In genomic region chr5:159826351-159827222, GRCh38 we compare ENCODE assay signal across 10 cellular contexts.
DNase-seq lines count a peak whose midpoint lies in the region; ATAC-seq lines count a peak whose summit lies in the region.
"Had no signal": no experiment of that assay in that cellular context is flagged by ENCODE, and none has a peak within 500 bp of the region (broad histone marks: within the 10 kb centered on the region; RNA-seq: fewer than 3 reads in every experiment).

No MANE protein-coding gene starts in this region.

- H3K9me3 Mint-ChIP-seq in CD8-positive, alpha-beta memory T cell: no peaks in the 10 kb centered on the region
- H3K9me3 Mint-ChIP-seq: central memory CD8-positive, alpha-beta T cell had no signal

- CTCF ChIA-PET in CD8-positive, alpha-beta memory T cell (lab: Charles Lee): no interaction called here

- peaks cover 1% of the 10 kb centered on the region for H3K79me1 ChIP-seq in trophoblast cell (ENCODE audit: low read length)

- no peak overlapping the region for H3K4me2 ChIP-seq in trophoblast cell (ENCODE audit: low read length)

- no peaks in the 10 kb centered on the region for H3K27me3 ChIP-seq in trophoblast cell (ENCODE audit: insufficient read depth, low read length)
- no peaks in the 10 kb centered on the region for H3K27me3 ChIP-seq in CD8-positive, alpha-beta memory T cell (ENCODE audit: insufficient read depth, low read length, poor library complexity, severe bottlenecking)

- no peak overlapping the region for H2BK5ac ChIP-seq in trophoblast cell (ENCODE audit: low read depth, low read length, poor library complexity)

- POLR2A ChIA-PET in CD8-positive, alpha-beta memory T cell (lab: Charles Lee): no interaction called here

- no peak overlapping the region for H3K4ac ChIP-seq in trophoblast cell (ENCODE audit: low read depth, low read length)

- H3K36me3 Mint-ChIP-seq in CD8-positive, alpha-beta memory T cell: no peaks in the 10 kb centered on the region
- H3K36me3 Mint-ChIP-seq in T-helper 17 cell (ENCODE audit: low read depth): no peaks in the 10 kb centered on the region

- ATAC-seq in GM21447 (IDR thresholded peaks at IDR 0.05; ENCODE audit: unreplicated experiment) (peak; percentile 98), HG03521 (IDR thresholded peaks at IDR 0.05; ENCODE audit: unreplicated experiment) (peak; percentile 85), T-helper 17 cell (no peak)

- H3K27ac ChIP-seq in trophoblast cell (ENCODE audit: low read depth, low read length): no peak overlapping the region
- H3K27ac ChIP-seq in CD8-positive, alpha-beta memory T cell (ENCODE audit: low read depth, low read length): no peak overlapping the region
- H3K27ac ChIP-seq: HL-60 had no signal

- no peak overlapping the region for H2BK12ac ChIP-seq in trophoblast cell (ENCODE audit: low read length)

- H4K8ac ChIP-seq in trophoblast cell (ENCODE audit: low read depth, low read length): no peak overlapping the region

- no peak overlapping the region for H2BK120ac ChIP-seq in trophoblast cell (ENCODE audit: insufficient read depth, low read length, poor library complexity)

- H3K14ac ChIP-seq in trophoblast cell (ENCODE audit: low read length): no peak overlapping the region

- no peak overlapping the region for H4K12ac ChIP-seq in trophoblast cell (ENCODE audit: low read depth, low read length)

- H4K91ac ChIP-seq in trophoblast cell (ENCODE audit: low read depth, low read length): no peak overlapping the region

- H3K4me3 Mint-ChIP-seq in CD8-positive, alpha-beta memory T cell: no peak overlapping the region
- no peak overlapping the region for H3K4me3 Mint-ChIP-seq in T-helper 17 cell
- H3K4me3 Mint-ChIP-seq: central memory CD8-positive, alpha-beta T cell had no signal

- H3K9me3 ChIP-seq in trophoblast cell (ENCODE audit: insufficient read depth, low read depth, low read length) (no peaks in the 10 kb centered on the region), T-helper 17 cell (ENCODE audit: control insufficient read depth, low read length, poor library complexity, severe bottlenecking) (no peaks in the 10 kb centered on the region)
- no peaks in the 10 kb centered on the region for H3K9me3 ChIP-seq in CD8-positive, alpha-beta memory T cell (ENCODE audit: low read length)

- H3K18ac ChIP-seq in trophoblast cell (ENCODE audit: low read length): no peak overlapping the region

- H3K23ac ChIP-seq in trophoblast cell (ENCODE audit: low read length): no peak overlapping the region

- H2AK5ac ChIP-seq in trophoblast cell (ENCODE audit: low read length): peak overlapping the region; percentile 29

- peaks cover 6 to 10% of the 10 kb centered on the region in 2 experiments for H3K4me1 ChIP-seq in trophoblast cell (ENCODE audit: control insufficient read depth in 1 of 2, insufficient read depth in 2 of 2, low read length in 2 of 2)
- no peaks in the 10 kb centered on the region for H3K4me1 ChIP-seq in CD8-positive, alpha-beta memory T cell (ENCODE audit: insufficient read depth, low read length)

- H3K4me1 Mint-ChIP-seq in CD8-positive, alpha-beta memory T cell: no peaks in the 10 kb centered on the region
- no peaks in the 10 kb centered on the region for H3K4me1 Mint-ChIP-seq in T-helper 17 cell
- H3K4me1 Mint-ChIP-seq: central memory CD8-positive, alpha-beta T cell had no signal

- H3K9ac ChIP-seq in trophoblast cell (ENCODE audit: low read length): no peak overlapping the region

- H3K27ac Mint-ChIP-seq in CD8-positive, alpha-beta memory T cell: no peak overlapping the region
- H3K27ac Mint-ChIP-seq in T-helper 17 cell: no peak overlapping the region

- no peak overlapping the region for H3K4me3 ChIP-seq in trophoblast cell (ENCODE audit: low read depth, low read length)
- no peak overlapping the region for H3K4me3 ChIP-seq in CD8-positive, alpha-beta memory T cell (ENCODE audit: low read length)

- DNase-seq in ELR (ENCODE audit: low read depth): peak; percentile 86
- DNase-seq in brain pericyte (ENCODE audit: low read depth, low spot score): peak; percentile 58
- DNase-seq in trophoblast cell: peak in 1 of 2 donors; percentile 10
- DNase-seq in CD8-positive, alpha-beta memory T cell: no peak
- DNase-seq in T-helper 17 cell: no peak
- no peak for DNase-seq in DMS114 treated with DMSO at 0.1 percent for 48 hours (lab: John Stamatoyannopoulos, UW; ENCODE audit: unreplicated experiment)

- H3K36me3 ChIP-seq in trophoblast cell (ENCODE audit: control insufficient read depth in 1 of 2, insufficient read depth in 2 of 2, low read length in 2 of 2): no peaks in the 10 kb centered on the region
- H3K36me3 ChIP-seq in CD8-positive, alpha-beta memory T cell (ENCODE audit: insufficient read depth, low read length): no peaks in the 10 kb centered on the region

- H3K27me3 Mint-ChIP-seq in CD8-positive, alpha-beta memory T cell: peaks cover 3 to 19% of the 10 kb centered on the region in 2 donors
- peaks cover 29% of the 10 kb centered on the region for H3K27me3 Mint-ChIP-seq in T-helper 17 cell

- WGBS in trophoblast cell (ENCODE audit: extremely low coverage, insufficient coverage, insufficient read length): no CpG with 5 or more reads among the region's 5 CpGs

- no peak overlapping the region for H2AFZ ChIP-seq in trophoblast cell (ENCODE audit: insufficient read depth, low read length, poor library complexity)

- H3K79me2 ChIP-seq in trophoblast cell (ENCODE audit: control insufficient read depth, insufficient read depth, low read length, poor library complexity): no peaks in the 10 kb centered on the region

Comparison
In these comparisons a context has a peak if more than half of its experiments do, and no peak if none do; other contexts are left out.
1. DNase-seq: peak in ELR (single experiment) and brain pericyte (single experiment); none in CD8-positive, alpha-beta memory T cell (0 of 5), T-helper 17 cell (0 of 3) and DMS114 treated with DMSO at 0.1 percent for 48 hours (single experiment).